Comparison of ENCODE assay signal across 20 cellular contexts in the genomic region with DNA sequence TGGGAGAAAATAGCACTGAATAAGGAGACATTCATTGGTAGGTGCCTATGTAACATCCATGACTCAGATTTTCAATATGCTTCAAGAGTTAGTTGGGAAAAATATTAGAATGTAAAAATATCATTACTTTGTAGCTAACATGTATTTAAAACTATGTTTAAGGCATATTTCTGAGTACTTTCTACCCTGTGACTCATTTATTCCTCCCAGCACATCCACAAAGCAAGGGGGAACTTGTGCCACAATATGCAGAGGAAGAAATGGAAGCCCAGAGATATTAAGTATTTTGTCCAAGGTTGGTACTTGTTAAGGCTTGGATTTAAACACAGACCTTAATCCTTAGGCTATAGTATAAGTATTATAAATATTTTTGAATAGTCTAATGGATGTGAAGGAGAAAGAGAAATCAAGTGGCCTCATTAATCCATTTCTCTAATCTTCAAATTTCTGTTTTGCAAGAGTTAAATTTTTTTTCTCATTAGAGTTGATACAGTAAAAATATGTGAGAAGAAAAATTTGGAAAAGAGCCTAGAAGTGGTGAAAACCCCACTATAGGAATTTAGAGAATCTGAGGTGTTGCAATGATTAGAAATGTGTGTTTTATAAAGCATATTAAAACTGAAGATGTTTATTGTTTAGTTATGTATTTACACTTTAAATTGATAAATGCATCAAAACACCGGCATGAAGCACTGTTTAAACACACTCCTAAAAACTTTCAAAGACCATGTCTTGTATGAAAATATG.
"Had no signal": no experiment of that assay in that cellular context is flagged by ENCODE, and none has a peak within 500 bp of the region (broad histone marks: within the 10 kb centered on the region; RNA-seq: fewer than 3 reads in every experiment).

No MANE protein-coding gene starts in this region.

- DNase-seq: cortex of kidney; dorsolateral prefrontal cortex; effector CD8-positive, alpha-beta T cell; head of caudate nucleus; left colon; left ventricle myocardium superior; naive thymus-derived CD4-positive, alpha-beta T cell; nephron progenitor cell; psoas muscle; retina; stimulated activated CD4-positive, alpha-beta T cell treated with anti-CD3 and anti-CD28 coated beads, Interleukin-2, amount 100 ng/mL, for 24 hours; stimulated activated CD4-positive, alpha-beta T cell treated with anti-CD3 and anti-CD28 coated beads, Interleukin-4, amount 100 ng/mL, for 4 hours; stimulated activated naive B cell treated with anti-CD40 and anti-IgM and Interleukin-4, amounts not matched to agents 10 μg/mL and 1 μg/mL and 100 μg/mL, for 72 hours; stomach; substantia nigra had no signal

- H3K27ac ChIP-seq: dorsolateral prefrontal cortex, hepatocyte, psoas muscle, skin epidermis, stomach, thoracic aorta had no signal

- ATAC-seq: left colon; left ventricle myocardium superior; naive thymus-derived CD4-positive, alpha-beta T cell; psoas muscle; sciatic nerve; stimulated activated naive B cell treated with anti-CD40 and anti-IgM and Interleukin-4, amounts not matched to agents 10 μg/mL and 1 μg/mL and 100 μg/mL, for 72 hours had no signal

- H3K79me2 ChIP-seq: hepatocyte had no signal

- H3K27me3 ChIP-seq: dorsolateral prefrontal cortex, hepatocyte, stomach had no signal

- H3K4me1 ChIP-seq: psoas muscle, stomach had no signal

- H3K27me3 Mint-ChIP-seq: stimulated activated naive B cell treated with anti-CD40 and anti-IgM and Interleukin-4, amounts not matched to agents 10 μg/mL and 1 μg/mL and 100 μg/mL, for 72 hours had no signal

- H3K4me2 ChIP-seq: hepatocyte had no signal

- H3K36me3 Mint-ChIP-seq: naive thymus-derived CD4-positive, alpha-beta T cell; stimulated activated naive B cell treated with anti-CD40 and anti-IgM and Interleukin-4, amounts not matched to agents 10 μg/mL and 1 μg/mL and 100 μg/mL, for 72 hours had no signal

- H2AFZ ChIP-seq: hepatocyte had no signal

- H3K4me3 ChIP-seq: dorsolateral prefrontal cortex, hepatocyte, lung, psoas muscle, skin epidermis, stomach, thoracic aorta had no signal

- H3K4me1 Mint-ChIP-seq: naive thymus-derived CD4-positive, alpha-beta T cell; nephron progenitor cell had no signal

- H3K4me3 Mint-ChIP-seq: naive thymus-derived CD4-positive, alpha-beta T cell; nephron progenitor cell; stimulated activated naive B cell treated with anti-CD40 and anti-IgM and Interleukin-4, amounts not matched to agents 10 μg/mL and 1 μg/mL and 100 μg/mL, for 72 hours had no signal

- H3K9me3 Mint-ChIP-seq: nephron progenitor cell had no signal

- H3K9me3 ChIP-seq: psoas muscle, stomach, thoracic aorta had no signal

- H3K27ac Mint-ChIP-seq: naive thymus-derived CD4-positive, alpha-beta T cell; nephron progenitor cell; stimulated activated naive B cell treated with anti-CD40 and anti-IgM and Interleukin-4, amounts not matched to agents 10 μg/mL and 1 μg/mL and 100 μg/mL, for 72 hours had no signal

- H3K36me3 ChIP-seq: stomach, thoracic aorta had no signal
